In the genomic region with DNA sequence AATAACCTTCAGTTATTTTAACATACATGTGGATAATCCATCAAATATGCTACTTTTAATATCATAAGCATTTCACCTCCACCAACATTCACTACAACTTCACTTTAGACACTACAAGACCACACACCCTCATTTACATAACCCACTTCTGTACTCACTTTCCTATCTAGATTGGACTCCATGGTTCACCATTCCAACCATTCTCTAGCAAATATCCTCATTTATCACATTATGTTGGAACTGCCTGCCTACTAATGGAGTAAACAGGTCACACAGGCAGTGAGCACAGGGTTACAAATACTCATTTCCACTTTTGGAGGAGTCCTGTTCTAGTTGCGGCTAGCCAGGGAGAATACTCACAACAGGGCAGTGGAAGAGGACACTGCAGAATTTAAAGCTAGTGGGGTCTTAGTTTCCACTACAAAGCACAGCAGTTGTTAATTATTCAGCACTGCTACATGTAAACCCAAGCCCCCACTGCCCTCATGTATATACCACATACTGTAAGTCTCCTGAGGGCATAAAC, we compare ENCODE assay signal across 15 cellular contexts. TPM values are rescaled to one million over a fixed set of nuclear protein-coding genes. Genes with fewer than 3 reads are reported as not detected.
DNase-seq lines count a peak whose midpoint lies in the region; ATAC-seq and TF ChIP-seq lines count a peak whose summit lies in the region.
"Had no signal": no experiment of that assay in that cellular context is flagged by ENCODE, and none has a peak within 500 bp of the region (broad histone marks: within the 10 kb centered on the region; RNA-seq: fewer than 3 reads in every experiment).

No MANE protein-coding gene starts in this region.

- peak overlapping the region; percentile 30 for H3K4ac ChIP-seq in trophoblast cell (ENCODE audit: low read depth, low read length)

- peaks cover 62% of the 10 kb centered on the region for H3K4me1 Mint-ChIP-seq in activated naive CD8-positive, alpha-beta T cell (ENCODE audit: low read depth)
- H3K4me1 Mint-ChIP-seq in activated naive CD8-positive, alpha-beta T cell treated with anti-CD3 and anti-CD28 coated beads, Interleukin-2, amount 50 U/mL, for 24 hours = peaks cover 40% of the 10 kb centered on the region
- H3K4me1 Mint-ChIP-seq in Calu3 (ENCODE audit: low read depth, unreplicated experiment) (peaks cover 18% of the 10 kb centered on the region), WTC11 (peaks cover 60% of the 10 kb centered on the region)

- no peak overlapping the region for H3K4me3 ChIP-seq in trophoblast cell (ENCODE audit: low read depth, low read length)
- no peak overlapping the region for H3K4me3 ChIP-seq in smooth muscle cell
- H3K4me3 ChIP-seq: BLaER1 treated with 17β-estradiol and CSF1 and Interleukin-3, amounts not matched to agents 10 nM and 100 nM; GM23248 had no signal

- no peak overlapping the region for H3K4me3 Mint-ChIP-seq in activated naive CD8-positive, alpha-beta T cell
- H3K4me3 Mint-ChIP-seq in activated naive CD8-positive, alpha-beta T cell treated with anti-CD3 and anti-CD28 coated beads, Interleukin-2, amount 50 U/mL, for 24 hours = no peak overlapping the region
- H3K4me3 Mint-ChIP-seq in Calu3 (ENCODE audit: low read depth, unreplicated experiment) (peak overlapping the region; percentile 15), WTC11 (no peak overlapping the region)
- H3K4me3 Mint-ChIP-seq: CD4-positive, CD25-positive, alpha-beta regulatory T cell; IgD-negative memory B cell had no signal

- H3K4me2 ChIP-seq in trophoblast cell (ENCODE audit: low read length) = no peak overlapping the region
- H3K4me2 ChIP-seq in smooth muscle cell = no peak overlapping the region

- H3F3A ChIP-seq in smooth muscle cell (ENCODE audit: low read depth) = no peaks in the 10 kb centered on the region

- peaks cover 14% of the 10 kb centered on the region for H3K9me3 Mint-ChIP-seq in activated naive CD8-positive, alpha-beta T cell (ENCODE audit: low read depth)
- H3K9me3 Mint-ChIP-seq in activated naive CD8-positive, alpha-beta T cell treated with anti-CD3 and anti-CD28 coated beads, Interleukin-2, amount 50 U/mL, for 24 hours = no peaks in the 10 kb centered on the region
- H3K9me3 Mint-ChIP-seq in Calu3 (ENCODE audit: low read depth, unreplicated experiment) (no peaks in the 10 kb centered on the region), WTC11 (no peaks in the 10 kb centered on the region)

- DNase-seq in activated naive CD8-positive, alpha-beta T cell treated with anti-CD3 and anti-CD28 coated beads, Interleukin-2, amount 50 U/mL, for 24 hours = no peak
- no peak for DNase-seq in Calu3
- no peak for DNase-seq in WTC11 (ENCODE audit: low spot score)
- peak in 1 of 2 donors; percentile 62 for DNase-seq in trophoblast cell
- no peak for DNase-seq in smooth muscle cell (lab: John Stamatoyannopoulos, UW; ENCODE audit: unreplicated experiment)
- DNase-seq: 8988T; AML-193; CD4-positive, CD25-positive, alpha-beta regulatory T cell; GF-D8; GM23248 had no signal

- H2BK120ac ChIP-seq in trophoblast cell (ENCODE audit: insufficient read depth, low read length, poor library complexity) = no peak overlapping the region

- no peaks in the 10 kb centered on the region for H3K27me3 ChIP-seq in trophoblast cell (ENCODE audit: insufficient read depth, low read length)
- no peaks in the 10 kb centered on the region for H3K27me3 ChIP-seq in smooth muscle cell (ENCODE audit: low read depth)
- H3K27me3 ChIP-seq: BLaER1 treated with 17β-estradiol and CSF1 and Interleukin-3, amounts not matched to agents 10 nM and 100 nM had no signal

- no peaks in the 10 kb centered on the region for H3K9me3 ChIP-seq in trophoblast cell (ENCODE audit: insufficient read depth, low read depth, low read length)
- no peaks in the 10 kb centered on the region for H3K9me3 ChIP-seq in smooth muscle cell (replicated peaks; ENCODE audit: low read depth)

- H3K79me2 ChIP-seq in trophoblast cell (ENCODE audit: control insufficient read depth, insufficient read depth, low read length, poor library complexity) (peaks cover 4% of the 10 kb centered on the region), smooth muscle cell (ENCODE audit: low read depth) (peaks cover 100% of the 10 kb centered on the region)

- H4K12ac ChIP-seq in trophoblast cell (ENCODE audit: low read depth, low read length) = no peak overlapping the region

- H3K36me3 ChIP-seq in trophoblast cell (ENCODE audit: control insufficient read depth in 1 of 2, insufficient read depth in 2 of 2, low read length in 2 of 2) (no peaks in the 10 kb centered on the region), smooth muscle cell (ENCODE audit: low read depth) (no peaks in the 10 kb centered on the region)

- CTCF ChIA-PET in Calu3 (lab: Charles Lee) (no interaction called here), WTC11 (lab: Charles Lee) (no interaction called here)

- no peak overlapping the region for H3K14ac ChIP-seq in trophoblast cell (ENCODE audit: low read length)

- no peak overlapping the region for H3K18ac ChIP-seq in trophoblast cell (ENCODE audit: low read length)

- H4K8ac ChIP-seq in trophoblast cell (ENCODE audit: low read depth, low read length) = no peak overlapping the region

- intact Hi-C loops in Calu3 (cut with micrococcal nuclease; ENCODE audit: unreplicated experiment) = no loop called here

- H3K23ac ChIP-seq in trophoblast cell (ENCODE audit: low read length) = no peak overlapping the region

- no peak overlapping the region for H2BK12ac ChIP-seq in trophoblast cell (ENCODE audit: low read length)

- TF ChIP-seq CTCF in Calu3 (IDR thresholded peaks at IDR 0.05; ENCODE audit: unreplicated experiment) = no peak
- no peak for TF ChIP-seq CTCF in WTC11 (IDR thresholded peaks at IDR 0.05)
- TF ChIP-seq CTCF in smooth muscle cell (IDR thresholded peaks at IDR 0.05; ENCODE audit: borderline replicate concordance, insufficient read depth, poor library complexity, severe bottlenecking) = no peak

- no peak overlapping the region for H2BK5ac ChIP-seq in trophoblast cell (ENCODE audit: low read depth, low read length, poor library complexity)

- POLR2A ChIA-PET in WTC11 (lab: Charles Lee) = no interaction called here

- ATAC-seq in activated naive CD8-positive, alpha-beta T cell treated with anti-CD3 and anti-CD28 coated beads, Interleukin-2, amount 50 U/mL, for 24 hours = no peak
- no peak for ATAC-seq in WTC11
- no peak for ATAC-seq in HG03159 (IDR thresholded peaks at IDR 0.05; ENCODE audit: unreplicated experiment)
- ATAC-seq: HCT116 had no signal

- H4K20me1 ChIP-seq in smooth muscle cell (ENCODE audit: low read depth) = peaks cover 93% of the 10 kb centered on the region

- no peak overlapping the region for H2AK5ac ChIP-seq in trophoblast cell (ENCODE audit: low read length)

- H3K27me3 Mint-ChIP-seq in activated naive CD8-positive, alpha-beta T cell = no peaks in the 10 kb centered on the region
- H3K27me3 Mint-ChIP-seq in activated naive CD8-positive, alpha-beta T cell treated with anti-CD3 and anti-CD28 coated beads, Interleukin-2, amount 50 U/mL, for 24 hours = no peaks in the 10 kb centered on the region
- H3K27me3 Mint-ChIP-seq in Calu3 (ENCODE audit: unreplicated experiment) (no peaks in the 10 kb centered on the region), WTC11 (ENCODE audit: low read depth) (no peaks in the 10 kb centered on the region)
- H3K27me3 Mint-ChIP-seq: CD4-positive, CD25-positive, alpha-beta regulatory T cell; IgD-negative memory B cell had no signal

- H2AFZ ChIP-seq in trophoblast cell (ENCODE audit: insufficient read depth, low read length, poor library complexity) (no peak overlapping the region), smooth muscle cell (ENCODE audit: low read depth) (no peak overlapping the region)
- H2AFZ ChIP-seq: GM23248 had no signal

- BruUV-seq in Calu3 (replicated peaks; lab: Mats Ljungman, UMichigan) = no TSS peak

- peak overlapping the region; percentile 22 for H3K27ac Mint-ChIP-seq in activated naive CD8-positive, alpha-beta T cell
- no peak overlapping the region for H3K27ac Mint-ChIP-seq in activated naive CD8-positive, alpha-beta T cell treated with anti-CD3 and anti-CD28 coated beads, Interleukin-2, amount 50 U/mL, for 24 hours
- no peak overlapping the region for H3K27ac Mint-ChIP-seq in Calu3 (ENCODE audit: unreplicated experiment)
- H3K27ac Mint-ChIP-seq in WTC11 = peak overlapping the region; percentile 15; the same call in 1 of the 2 replicates
- H3K27ac Mint-ChIP-seq: IgD-negative memory B cell had no signal

- no peak overlapping the region for H3K9ac ChIP-seq in trophoblast cell (ENCODE audit: low read length)
- H3K9ac ChIP-seq in smooth muscle cell (ENCODE audit: low read depth) = no peak overlapping the region
- H3K9ac ChIP-seq: BLaER1 treated with 17β-estradiol and CSF1 and Interleukin-3, amounts not matched to agents 10 nM and 100 nM; GM23248 had no signal

- peaks cover 0 to 3% of the 10 kb centered on the region in 2 experiments for H3K4me1 ChIP-seq in trophoblast cell (ENCODE audit: control insufficient read depth in 1 of 2, insufficient read depth in 2 of 2, low read length in 2 of 2)
- no peaks in the 10 kb centered on the region for H3K4me1 ChIP-seq in smooth muscle cell (ENCODE audit: low read depth)

- no peaks in the 10 kb centered on the region for H3K79me1 ChIP-seq in trophoblast cell (ENCODE audit: low read length)

- no CpG with 5 or more reads among the region's 1 CpG for WGBS in trophoblast cell (ENCODE audit: extremely low coverage, insufficient coverage, insufficient read length)
- WGBS in smooth muscle cell (ENCODE audit: low lambda C conversion rate) = 100% methylated on average over 1 of the region's 1 CpG

- H4K91ac ChIP-seq in trophoblast cell (ENCODE audit: low read depth, low read length) = no peak overlapping the region

- H3K27ac ChIP-seq in trophoblast cell (ENCODE audit: low read depth, low read length) (no peak overlapping the region), smooth muscle cell (ENCODE audit: low read depth) (no peak overlapping the region)
- H3K27ac ChIP-seq: BLaER1 treated with 17β-estradiol and CSF1 and Interleukin-3, amounts not matched to agents 10 nM and 100 nM; GM23248 had no signal

- H3K36me3 Mint-ChIP-seq in activated naive CD8-positive, alpha-beta T cell = peaks cover 15% of the 10 kb centered on the region
- peaks cover 11% of the 10 kb centered on the region for H3K36me3 Mint-ChIP-seq in activated naive CD8-positive, alpha-beta T cell treated with anti-CD3 and anti-CD28 coated beads, Interleukin-2, amount 50 U/mL, for 24 hours (ENCODE audit: low read depth)
- H3K36me3 Mint-ChIP-seq in Calu3 (ENCODE audit: insufficient read depth, unreplicated experiment) (no peaks in the 10 kb centered on the region), WTC11 (no peaks in the 10 kb centered on the region)

TF ChIP-seq in WTC11, 78 proteins besides CTCF, POLR2A, EP300 and RAD21 (continues in another document):
- TF ChIP-seq NR2C2 (CRISPR knock-in tag; IDR thresholded peaks at IDR 0.05) = no peak
- TF ChIP-seq CREB1 (CRISPR knock-in tag; IDR thresholded peaks at IDR 0.05) = no peak
- TF ChIP-seq TEAD1 (CRISPR knock-in tag; IDR thresholded peaks at IDR 0.05) = no peak
- TF ChIP-seq ZNF121 (CRISPR knock-in tag; IDR thresholded peaks at IDR 0.05) = no peak
- no peak for TF ChIP-seq ATF1 (CRISPR knock-in tag; IDR thresholded peaks at IDR 0.05)

RNA-seq across cellular contexts. Expression of a gene that starts 18.3 kb away (rescaled TPM):
- total RNA-seq in Calu3 (2022) (69.3 and 71.9 TPM in 2 replicates), WTC11 (2021) (27.5 to 30.0 TPM (median 29.3 TPM) in 3 replicates), smooth muscle cell (44.0 and 59.6 TPM in 2 replicates)
- polyA plus RNA-seq in trophoblast cell (2013) = 29.8 and 31.6 TPM in 2 replicates
- polyA plus RNA-seq in smooth muscle cell = 17.0 TPM in 2 replicates

Comparison
In these comparisons a context has a peak if more than half of its experiments do, and no peak if none do; other contexts are left out.
1. H3K27ac Mint-ChIP-seq: peak in activated naive CD8-positive, alpha-beta T cell (single experiment) and WTC11 (single experiment); none in activated naive CD8-positive, alpha-beta T cell treated with anti-CD3 and anti-CD28 coated beads, Interleukin-2, amount 50 U/mL, for 24 hours (single experiment) and Calu3 (single experiment).